ENCODE assay signal across 13 cellular contexts in genomic region chr4:176817222-176817621, GRCh38. TPM values are rescaled to one million over a fixed set of nuclear protein-coding genes. Genes with fewer than 3 reads are reported as not detected.
DNase-seq lines count a peak whose midpoint lies in the region; ATAC-seq and TF ChIP-seq lines count a peak whose summit lies in the region.
"Had no signal": no experiment of that assay in that cellular context is flagged by ENCODE, and none has a peak within 500 bp of the region (broad histone marks: within the 10 kb centered on the region; RNA-seq: fewer than 3 reads in every experiment).

No MANE protein-coding gene starts in this region.

- no peaks in the 10 kb centered on the region for H3K79me2 ChIP-seq in PC-3 (ENCODE audit: low read length)

- CTCF ChIA-PET in PC-3 (lab: Charles Lee) = no interaction called here

- TF ChIP-seq CTCF in PC-3 (conservative IDR thresholded peaks at IDR 0.05; ENCODE audit: low read depth, low read length) = no peak

- ATAC-seq in GM18519 (IDR thresholded peaks at IDR 0.05; ENCODE audit: low FRiP score, unreplicated experiment) = peak; percentile 58
- ATAC-seq in GM21528 (IDR thresholded peaks at IDR 0.05; ENCODE audit: low FRiP score, unreplicated experiment) = peak; percentile 54
- peak; percentile 79 for ATAC-seq in HG03095 (IDR thresholded peaks at IDR 0.05; ENCODE audit: unreplicated experiment)
- ATAC-seq in PC-3 = no peak
- ATAC-seq: right lobe of liver had no signal

- intact Hi-C loops in PC-3 (cut with micrococcal nuclease) = no loop called here

- no peak overlapping the region for H3K4me3 ChIP-seq in PC-3 (ENCODE audit: low read length)
- H3K4me3 ChIP-seq: breast epithelium, right lobe of liver had no signal

- POLR2A ChIA-PET in PC-3 (lab: Charles Lee; ENCODE audit: unreplicated experiment) = no interaction called here

- H3K9ac ChIP-seq in PC-3 (ENCODE audit: low read length) = no peak overlapping the region

- H3K36me3 ChIP-seq in PC-3 (ENCODE audit: low read depth, low read length) = no peaks in the 10 kb centered on the region
- H3K36me3 ChIP-seq: breast epithelium, right lobe of liver had no signal

- no peaks in the 10 kb centered on the region for H3K9me3 ChIP-seq in PC-3 (ENCODE audit: low read length)
- H3K9me3 ChIP-seq: breast epithelium, right lobe of liver had no signal

- H3K27ac ChIP-seq in PC-3 (ENCODE audit: low read length) = no peak overlapping the region
- H3K27ac ChIP-seq: breast epithelium, right lobe of liver had no signal

- in situ Hi-C loops in KBM-7 (cut with MboI; ENCODE audit: low pct_unique_long_range_greater_than_20kb, low sequenced_read_pairs) = no loop called here

- H3K27me3 ChIP-seq in PC-3 (ENCODE audit: low read length) = no peaks in the 10 kb centered on the region
- H3K27me3 ChIP-seq: breast epithelium, right lobe of liver had no signal

- 0 out of 2 replicates have a peak overlapping the region, but pooled peaks have one; percentile 10 for H2AFZ ChIP-seq in PC-3 (ENCODE audit: low read length)

- H3K4me2 ChIP-seq in PC-3 (ENCODE audit: low read length) = no peak overlapping the region

- no peaks in the 10 kb centered on the region for H3F3A ChIP-seq in PC-3 (ENCODE audit: low read length, unreplicated experiment)

- H4K20me1 ChIP-seq in PC-3 (ENCODE audit: low read length) = no peaks in the 10 kb centered on the region

- no peak for DNase-seq in PC-3
- no peak for DNase-seq in COLO668 (lab: John Stamatoyannopoulos, UW; ENCODE audit: unreplicated experiment)
- DNase-seq in hypothalamus (lab: John Stamatoyannopoulos, UW) = no peak
- DNase-seq in KBM-7 = no peak
- DNase-seq in germinal center (ENCODE audit: low spot score) = no peak
- DNase-seq: activated B cell treated with CpG ODN at 0.5 μM for 24 hours, DMS153, NCI-H446 treated with DMSO at 0.1 percent for 48 hours, right lobe of liver had no signal

- no peaks in the 10 kb centered on the region for H3K9me2 ChIP-seq in PC-3 (replicated peaks; ENCODE audit: low read length)

- H3K4me1 ChIP-seq in PC-3 (ENCODE audit: insufficient read depth, low read length) = no peaks in the 10 kb centered on the region; the same call in 1 of the 2 replicates
- H3K4me1 ChIP-seq: breast epithelium, right lobe of liver had no signal

- BruUV-seq in PC-3 (replicated peaks; lab: Mats Ljungman, UMichigan) = no TSS peak

RNA-seq across cellular contexts. Expression of gene VEGFC, which starts 24.5 kb away (rescaled TPM):
- 36.6 and 43.4 TPM in 2 replicates for total RNA-seq in PC-3 (2014; rRNA removed)
- total RNA-seq: activated B cell treated with CpG ODN at 0.5 μM for 24 hours had no signal
